11 cellular contexts compared by ENCODE assay signal in the genomic region with DNA sequence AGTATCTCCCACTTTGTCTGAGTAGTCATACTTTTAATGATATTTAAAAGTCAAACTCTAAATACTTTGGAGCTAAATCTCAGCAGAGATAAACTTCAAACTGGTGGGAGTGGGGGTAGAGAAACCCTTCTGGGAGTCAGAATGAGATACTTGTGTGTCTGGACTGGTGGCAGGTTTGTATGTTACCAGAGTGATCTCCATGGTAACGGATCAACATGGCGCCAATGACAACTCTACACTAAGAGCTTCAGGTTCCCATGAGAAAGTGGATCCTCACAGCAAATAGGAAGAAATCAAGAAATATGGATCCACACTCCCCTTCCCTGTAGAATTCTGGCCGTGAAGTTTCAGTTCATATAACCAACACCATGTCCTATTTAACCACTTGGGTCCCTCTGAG.
DNase-seq lines count a peak whose midpoint lies in the region; ATAC-seq and TF ChIP-seq lines count a peak whose summit lies in the region.
"Had no signal": no experiment of that assay in that cellular context is flagged by ENCODE, and none has a peak within 500 bp of the region (broad histone marks: within the 10 kb centered on the region; RNA-seq: fewer than 3 reads in every experiment).

No MANE protein-coding gene starts in this region.

- peaks cover 7% of the 10 kb centered on the region for H3K4me1 ChIP-seq in smooth muscle cell (ENCODE audit: low read depth)

- no peak overlapping the region for H3K4me2 ChIP-seq in smooth muscle cell

- peaks cover 82% of the 10 kb centered on the region for H3K79me2 ChIP-seq in smooth muscle cell (ENCODE audit: low read depth)

- H2AFZ ChIP-seq in smooth muscle cell (ENCODE audit: low read depth): no peak overlapping the region

- H3K4me3 Mint-ChIP-seq in activated T-cell treated with anti-CD3 and anti-CD28 coated beads, Interleukin-2, amount 50 U/mL, for 72 hours: peak overlapping the region; percentile 59 to 72
- no peak overlapping the region for H3K4me3 Mint-ChIP-seq in T-cell
- H3K4me3 Mint-ChIP-seq: CD8-positive, alpha-beta T cell had no signal

- no peaks in the 10 kb centered on the region for H3K27me3 ChIP-seq in smooth muscle cell (ENCODE audit: low read depth)

- H3K4me1 Mint-ChIP-seq in activated T-cell treated with anti-CD3 and anti-CD28 coated beads, Interleukin-2, amount 50 U/mL, for 72 hours (ENCODE audit: low read depth): peaks cover 100% of the 10 kb centered on the region
- H3K4me1 Mint-ChIP-seq in T-cell: peaks cover 69 to 81% (median 70%) of the 10 kb centered on the region in 3 donors

- H3K9ac ChIP-seq in smooth muscle cell (ENCODE audit: low read depth): no peak overlapping the region

- H3K27ac ChIP-seq in coronary artery: peak overlapping the region; percentile 9 to 55
- H3K27ac ChIP-seq in smooth muscle cell (ENCODE audit: low read depth): peak overlapping the region; percentile 66
- H3K27ac ChIP-seq: lower lobe of right lung had no signal

- peak; percentile 62 to 68 for ATAC-seq in activated T-cell treated with anti-CD3 and anti-CD28 coated beads, Interleukin-2, amount 50 U/mL, for 72 hours (replicated peaks in 1 of 2)
- ATAC-seq in T-cell (replicated peaks in 1 of 4): no peak
- ATAC-seq: CD8-positive, alpha-beta T cell; lower lobe of right lung; sciatic nerve had no signal

- DNase-seq in activated T-cell treated with anti-CD3 and anti-CD28 coated beads, Interleukin-2, amount 50 U/mL, for 72 hours: peak; percentile 32 to 40
- DNase-seq in activated T-cell treated with anti-CD3 and anti-CD28 coated beads, Interleukin-2, amount 50 U/mL, for 1 hour: no peak
- DNase-seq in NAMALWA (ENCODE audit: low spot score) (peak; percentile 26), coronary artery (ENCODE audit: low spot score) (no peak), smooth muscle cell (lab: John Stamatoyannopoulos, UW; ENCODE audit: unreplicated experiment) (no peak), T-cell (no peak), inferior parietal cortex (ENCODE audit: extremely low spot score) (no peak), G401 (ENCODE audit: low spot score) (no peak)
- DNase-seq: CD8-positive, alpha-beta T cell; lower lobe of right lung had no signal

- POLR2A ChIA-PET in T-cell (lab: Charles Lee): interaction anchor here (0.6 kb wide), 2 partner anchors 87 to 122 kb away, joined by 4 to 6 read pairs; a partner anchor contains a TSS

- CTCF ChIA-PET in T-cell (lab: Charles Lee): no interaction called here

- H3K4me3 ChIP-seq in coronary artery (no peak overlapping the region), smooth muscle cell (no peak overlapping the region)
- H3K4me3 ChIP-seq: lower lobe of right lung had no signal

- no peak for TF ChIP-seq CTCF in coronary artery (IDR thresholded peaks at IDR 0.05)
- no peak for TF ChIP-seq CTCF in smooth muscle cell (IDR thresholded peaks at IDR 0.05; ENCODE audit: borderline replicate concordance, insufficient read depth, poor library complexity, severe bottlenecking)

- peaks cover 16% of the 10 kb centered on the region for H3F3A ChIP-seq in smooth muscle cell (ENCODE audit: low read depth)

- peaks cover 5 to 16% of the 10 kb centered on the region in 2 donors for H3K36me3 Mint-ChIP-seq in activated T-cell treated with anti-CD3 and anti-CD28 coated beads, Interleukin-2, amount 50 U/mL, for 72 hours (ENCODE audit: insufficient read depth in 2 of 2)
- H3K36me3 Mint-ChIP-seq in T-cell: peaks cover 47% of the 10 kb centered on the region

- peak overlapping the region; percentile 86 for H3K27ac Mint-ChIP-seq in activated T-cell treated with anti-CD3 and anti-CD28 coated beads, Interleukin-2, amount 50 U/mL, for 72 hours
- no peak overlapping the region for H3K27ac Mint-ChIP-seq in T-cell
- H3K27ac Mint-ChIP-seq: CD8-positive, alpha-beta T cell had no signal

- H4K20me1 ChIP-seq in smooth muscle cell (ENCODE audit: low read depth): no peaks in the 10 kb centered on the region

- no peaks in the 10 kb centered on the region for H3K9me3 Mint-ChIP-seq in activated T-cell treated with anti-CD3 and anti-CD28 coated beads, Interleukin-2, amount 50 U/mL, for 72 hours
- no peaks in the 10 kb centered on the region for H3K9me3 Mint-ChIP-seq in T-cell
- H3K9me3 Mint-ChIP-seq: CD8-positive, alpha-beta T cell had no signal

- no peaks in the 10 kb centered on the region for H3K9me3 ChIP-seq in smooth muscle cell (replicated peaks; ENCODE audit: low read depth)
- H3K9me3 ChIP-seq: lower lobe of right lung had no signal

- WGBS in smooth muscle cell (ENCODE audit: low lambda C conversion rate): 97% methylated on average over 3 of the region's 3 CpGs

- H3K36me3 ChIP-seq in smooth muscle cell (ENCODE audit: low read depth): no peaks in the 10 kb centered on the region

- in situ Hi-C loops in G401 (cut with HindIII; ENCODE audit: low sequenced_read_pairs): no loop called here

- no peaks in the 10 kb centered on the region for H3K27me3 Mint-ChIP-seq in activated T-cell treated with anti-CD3 and anti-CD28 coated beads, Interleukin-2, amount 50 U/mL, for 72 hours (ENCODE audit: low read depth)
- H3K27me3 Mint-ChIP-seq in T-cell: no peaks in the 10 kb centered on the region

Comparison
In these comparisons a context has a peak if more than half of its experiments do, and no peak if none do; other contexts are left out.
1. DNase-seq: peak in activated T-cell treated with anti-CD3 and anti-CD28 coated beads, Interleukin-2, amount 50 U/mL, for 72 hours (2 of 2) and NAMALWA (single experiment); none in activated T-cell treated with anti-CD3 and anti-CD28 coated beads, Interleukin-2, amount 50 U/mL, for 1 hour (single experiment), coronary artery (single experiment), smooth muscle cell (single experiment), T-cell (0 of 34), inferior parietal cortex (single experiment) and G401 (single experiment).
2. ATAC-seq: peak in activated T-cell treated with anti-CD3 and anti-CD28 coated beads, Interleukin-2, amount 50 U/mL, for 72 hours (2 of 2); none in T-cell (0 of 4).
3. H3K4me3 Mint-ChIP-seq: peak in activated T-cell treated with anti-CD3 and anti-CD28 coated beads, Interleukin-2, amount 50 U/mL, for 72 hours (2 of 2); none in T-cell (0 of 3).